In the genomic region with DNA sequence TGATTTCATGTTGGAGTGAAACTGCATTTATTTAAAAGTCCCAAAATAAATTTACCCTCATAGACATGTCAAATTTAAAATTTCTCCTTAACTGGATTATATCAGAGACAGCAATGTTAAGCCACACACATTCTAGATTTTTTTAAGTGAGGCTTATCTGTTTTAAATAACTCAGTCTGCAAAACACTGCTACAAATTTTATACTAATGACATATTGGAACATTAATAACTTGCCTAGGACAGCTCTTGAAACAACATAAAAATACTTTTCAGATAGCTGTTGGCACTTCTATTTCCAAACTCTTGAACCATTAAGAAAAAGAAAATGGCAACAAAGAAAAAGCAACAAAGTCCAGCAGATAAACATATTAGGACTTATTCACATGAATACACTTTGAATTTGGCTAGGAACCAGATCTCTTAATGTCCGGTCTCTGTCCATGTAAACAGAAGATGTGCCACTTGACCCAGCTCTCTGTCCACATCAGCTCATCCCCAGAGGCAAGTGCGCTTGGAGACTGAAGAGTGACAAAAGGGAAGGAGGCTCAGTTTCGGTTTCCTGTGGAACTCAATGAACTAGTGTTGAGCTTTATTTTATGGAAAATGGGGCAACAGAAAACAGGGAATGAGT, we compare ENCODE assay signal across 21 cellular contexts.
"Had no signal": no experiment of that assay in that cellular context is flagged by ENCODE, and none has a peak within 500 bp of the region (broad histone marks: within the 10 kb centered on the region; RNA-seq: fewer than 3 reads in every experiment).

No MANE protein-coding gene starts in this region.

- H3K36me3 ChIP-seq: adrenal gland, prostate gland, sigmoid colon had no signal

- H3K27ac ChIP-seq: adrenal gland, body of pancreas, prostate gland had no signal

- H3K9me3 ChIP-seq: adrenal gland, body of pancreas, prostate gland had no signal

- H3K4me3 Mint-ChIP-seq: activated B cell treated with CpG ODN at 0.5 μM for 24 hours; activated naive CD4-positive, alpha-beta T cell treated with anti-CD3 and anti-CD28 coated beads, Interleukin-2, amount 10 ng/mL, durations not matched to agents 7 days and 5 days; activated T-helper 17 cell treated with anti-CD3 and anti-CD28 coated beads, Interleukin-2, amount 50 U/mL, for 72 hours; central memory CD8-positive, alpha-beta T cell; effector memory CD8-positive, alpha-beta T cell; nephron progenitor cell; T-helper 17 cell; type B pancreatic cell had no signal

- H3K27me3 Mint-ChIP-seq: activated B cell treated with CpG ODN at 0.5 μM for 24 hours; activated naive CD4-positive, alpha-beta T cell treated with anti-CD3 and anti-CD28 coated beads, Interleukin-2, amount 10 ng/mL, durations not matched to agents 7 days and 5 days; activated T-helper 17 cell treated with anti-CD3 and anti-CD28 coated beads, Interleukin-2, amount 50 U/mL, for 72 hours; central memory CD8-positive, alpha-beta T cell; effector memory CD8-positive, alpha-beta T cell; T-helper 17 cell; type B pancreatic cell had no signal

- H3K27ac Mint-ChIP-seq: activated B cell treated with CpG ODN at 0.5 μM for 24 hours; activated naive CD4-positive, alpha-beta T cell treated with anti-CD3 and anti-CD28 coated beads, Interleukin-2, amount 10 ng/mL, durations not matched to agents 7 days and 5 days; activated T-helper 17 cell treated with anti-CD3 and anti-CD28 coated beads, Interleukin-2, amount 50 U/mL, for 72 hours; effector memory CD8-positive, alpha-beta T cell; nephron progenitor cell; T-helper 17 cell; type B pancreatic cell had no signal

- H3K27me3 ChIP-seq: adrenal gland, body of pancreas, sigmoid colon had no signal

- H3K36me3 Mint-ChIP-seq: activated naive CD4-positive, alpha-beta T cell treated with anti-CD3 and anti-CD28 coated beads, Interleukin-2, amount 10 ng/mL, durations not matched to agents 7 days and 5 days had no signal

- ATAC-seq: activated T-helper 17 cell treated with anti-CD3 and anti-CD28 coated beads, Interleukin-2, amount 50 U/mL, for 72 hours; body of pancreas; effector memory CD8-positive, alpha-beta T cell; T-helper 17 cell had no signal

- H3K4me1 ChIP-seq: adrenal gland, body of pancreas, prostate gland, sigmoid colon had no signal

- FAIRE-seq: TTC549 had no signal

- DNase-seq: activated B cell treated with CpG ODN at 0.5 μM for 24 hours; activated CD4-positive, alpha-beta T cell treated with anti-CD3 and anti-CD28 coated beads, Interleukin-2, amount 50 U/mL, for 1 hour; activated naive CD4-positive, alpha-beta T cell treated with anti-CD3 and anti-CD28 coated beads, Interleukin-2, amount 10 ng/mL, durations not matched to agents 7 days and 5 days; activated T-cell treated with anti-CD3 and anti-CD28 coated beads for 4 hours; body of pancreas; effector memory CD8-positive, alpha-beta T cell; hypothalamus; kidney glomerular epithelial cell; mammary epithelial cell; nephron progenitor cell; sigmoid colon; stimulated activated CD4-positive, alpha-beta T cell treated with anti-CD3 and anti-CD28 coated beads, Interleukin-12 subunit alpha, Interleukin-12 subunit beta, amount 100 ng/mL, for 4 hours; stimulated activated naive CD4-positive, alpha-beta T cell; substantia nigra; T-helper 17 cell had no signal

- H3K4me3 ChIP-seq: adrenal gland, body of pancreas, prostate gland, sigmoid colon had no signal

- H3K4me1 Mint-ChIP-seq: activated naive CD4-positive, alpha-beta T cell treated with anti-CD3 and anti-CD28 coated beads, Interleukin-2, amount 10 ng/mL, durations not matched to agents 7 days and 5 days; activated T-helper 17 cell treated with anti-CD3 and anti-CD28 coated beads, Interleukin-2, amount 50 U/mL, for 72 hours; central memory CD8-positive, alpha-beta T cell; nephron progenitor cell; T-helper 17 cell had no signal
